In the genomic region with DNA sequence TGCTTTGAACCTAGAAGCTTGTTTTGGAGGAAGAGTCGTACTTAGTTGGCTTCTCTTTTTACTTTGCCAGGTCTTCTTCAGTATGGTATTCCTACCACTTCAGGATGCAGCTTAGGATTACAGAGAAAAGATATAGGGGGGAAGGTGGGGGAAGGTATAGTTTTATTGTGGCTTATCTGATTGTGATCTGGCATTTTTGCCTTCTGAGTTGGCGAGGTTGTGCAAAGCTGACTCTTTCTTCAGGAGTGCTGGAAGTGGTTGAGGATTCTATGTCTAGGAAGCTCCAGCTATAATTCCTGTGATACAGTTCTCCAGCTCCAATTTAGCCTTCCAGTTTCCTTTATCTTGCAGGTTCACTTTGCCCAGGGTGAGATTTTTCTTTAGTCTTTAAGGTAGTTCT, we compare ENCODE assay signal across 10 cellular contexts. TPM values are rescaled to one million over a fixed set of nuclear protein-coding genes. Genes with fewer than 3 reads are reported as not detected.
DNase-seq lines count a peak whose midpoint lies in the region; ATAC-seq, FAIRE-seq and TF ChIP-seq lines count a peak whose summit lies in the region.
"Had no signal": no experiment of that assay in that cellular context is flagged by ENCODE, and none has a peak within 500 bp of the region (broad histone marks: within the 10 kb centered on the region; RNA-seq: fewer than 3 reads in every experiment).

No MANE protein-coding gene starts in this region.

- H3K9ac ChIP-seq in Loucy (ENCODE audit: low read depth, low read length, poor library complexity, severe bottlenecking) (peak overlapping the region; percentile 17), astrocyte (ENCODE audit: low read length) (no peak overlapping the region)

- no peak overlapping the region for H3K27ac ChIP-seq in astrocyte (ENCODE audit: low read depth, low read length)
- H3K27ac ChIP-seq: thyroid gland had no signal

- no peaks in the 10 kb centered on the region for H3K9me2 ChIP-seq in Loucy (replicated peaks; ENCODE audit: low read depth, low read length)

- H3K4me2 ChIP-seq in Loucy (ENCODE audit: low read depth, low read length, poor library complexity, severe bottlenecking), result peak overlapping the region; percentile 51
- H3K4me2 ChIP-seq in astrocyte (ENCODE audit: low read length), result peak overlapping the region; percentile 39

- TF ChIP-seq CTCF in Loucy (conservative IDR thresholded peaks at IDR 0.05; ENCODE audit: low read length) (no peak), astrocyte (IDR thresholded peaks at IDR 0.05; ENCODE audit: insufficient read depth, low read depth, low read length) (no peak), type B pancreatic cell (conservative IDR thresholded peaks at IDR 0.05) (no peak)

- H3F3A ChIP-seq in Loucy (ENCODE audit: low read depth), result no peaks in the 10 kb centered on the region

- DNase-seq in EL (peak; percentile 80), astrocyte (ENCODE audit: low read depth) (peak; percentile 59), HuH-7 (ENCODE audit: low spot score) (no peak), type B pancreatic cell (ENCODE audit: extremely low spot score, unreplicated experiment) (no peak), MV-4-11 (lab: John Stamatoyannopoulos, UW) (no peak)
- no peak for DNase-seq in natural killer cell treated with Interleukin-12 subunit alpha and Interleukin-12 subunit beta and Interleukin-15 and Interleukin-18, amount 100 ng/mL, for 72 hours (ENCODE audit: low spot score)
- DNase-seq: activated CD4-positive, CD25-positive, alpha-beta regulatory T cell treated with anti-CD3 and anti-CD28 coated beads, Interleukin-2, amount 50 U/mL, for 72 hours; stimulated activated CD4-positive, alpha-beta T cell treated with anti-CD3 and anti-CD28 coated beads, Interleukin-1b, Interleukin-23, amount 100 ng/mL, for 48 hours; thyroid gland had no signal

- H3K4me1 Mint-ChIP-seq in astrocyte (ENCODE audit: low read depth, unreplicated experiment), result peaks cover 26% of the 10 kb centered on the region
- peaks cover 50 to 59% of the 10 kb centered on the region in 2 donors for H3K4me1 Mint-ChIP-seq in natural killer cell treated with Interleukin-12 subunit alpha and Interleukin-12 subunit beta and Interleukin-15 and Interleukin-18, amount 100 ng/mL, for 72 hours (ENCODE audit: low read depth in 2 of 2)
- H3K4me1 Mint-ChIP-seq in type B pancreatic cell (ENCODE audit: unreplicated experiment), result peaks cover 10% of the 10 kb centered on the region

- no peak overlapping the region for H3K27ac Mint-ChIP-seq in astrocyte (ENCODE audit: unreplicated experiment)
- H3K27ac Mint-ChIP-seq in natural killer cell treated with Interleukin-12 subunit alpha and Interleukin-12 subunit beta and Interleukin-15 and Interleukin-18, amount 100 ng/mL, for 72 hours, result peak overlapping the region; percentile 86 to 88
- no peak overlapping the region for H3K27ac Mint-ChIP-seq in type B pancreatic cell

- no peaks in the 10 kb centered on the region for H3K27me3 Mint-ChIP-seq in astrocyte (ENCODE audit: low read depth, unreplicated experiment)
- H3K27me3 Mint-ChIP-seq in natural killer cell treated with Interleukin-12 subunit alpha and Interleukin-12 subunit beta and Interleukin-15 and Interleukin-18, amount 100 ng/mL, for 72 hours, result no peaks in the 10 kb centered on the region
- H3K27me3 Mint-ChIP-seq in type B pancreatic cell, result no peaks in the 10 kb centered on the region

- H3K4me3 ChIP-seq in Loucy (ENCODE audit: low read length, poor library complexity, severe bottlenecking) (peak overlapping the region; percentile 38), astrocyte (ENCODE audit: insufficient read depth, low read depth, low read length) (no peak overlapping the region)
- H3K4me3 ChIP-seq: thyroid gland had no signal

- no peak for ATAC-seq in natural killer cell treated with Interleukin-12 subunit alpha and Interleukin-12 subunit beta and Interleukin-15 and Interleukin-18, amount 100 ng/mL, for 72 hours

- H3K9me3 ChIP-seq in Loucy (ENCODE audit: insufficient read depth, low read depth, low read length) (no peaks in the 10 kb centered on the region), astrocyte (ENCODE audit: insufficient read depth, low read depth, low read length) (no peaks in the 10 kb centered on the region)
- H3K9me3 ChIP-seq: thyroid gland had no signal

- FAIRE-seq in astrocyte (lab: Jason Lieb, UNC), result peak; percentile 26

- H3K9me3 Mint-ChIP-seq in astrocyte (ENCODE audit: unreplicated experiment) (no peaks in the 10 kb centered on the region), type B pancreatic cell (no peaks in the 10 kb centered on the region)
- H3K9me3 Mint-ChIP-seq in natural killer cell treated with Interleukin-12 subunit alpha and Interleukin-12 subunit beta and Interleukin-15 and Interleukin-18, amount 100 ng/mL, for 72 hours, result no peaks in the 10 kb centered on the region

- H3K36me3 Mint-ChIP-seq in astrocyte (ENCODE audit: low read depth, unreplicated experiment) (no peaks in the 10 kb centered on the region), type B pancreatic cell (peaks cover 8% of the 10 kb centered on the region)
- H3K36me3 Mint-ChIP-seq in natural killer cell treated with Interleukin-12 subunit alpha and Interleukin-12 subunit beta and Interleukin-15 and Interleukin-18, amount 100 ng/mL, for 72 hours, result peaks cover 23% of the 10 kb centered on the region

- H3K27me3 ChIP-seq in Loucy (ENCODE audit: insufficient read depth, low read length, poor library complexity, severe bottlenecking), result no peaks in the 10 kb centered on the region
- H3K27me3 ChIP-seq in astrocyte (ENCODE audit: insufficient read depth, low read length), result no peaks in the 10 kb centered on the region
- H3K27me3 ChIP-seq: thyroid gland had no signal

- H3K79me2 ChIP-seq in Loucy (ENCODE audit: insufficient read depth, low read length) (peaks cover 93% of the 10 kb centered on the region), astrocyte (ENCODE audit: insufficient read depth, low read length) (peaks cover 96% of the 10 kb centered on the region)

- no peak overlapping the region for H3K4me3 Mint-ChIP-seq in astrocyte (ENCODE audit: unreplicated experiment)
- H3K4me3 Mint-ChIP-seq in natural killer cell treated with Interleukin-12 subunit alpha and Interleukin-12 subunit beta and Interleukin-15 and Interleukin-18, amount 100 ng/mL, for 72 hours, result peak overlapping the region; percentile 83
- H3K4me3 Mint-ChIP-seq in type B pancreatic cell, result no peak overlapping the region

- peaks cover 59% of the 10 kb centered on the region for H4K20me1 ChIP-seq in Loucy (ENCODE audit: insufficient read depth, low read length, poor library complexity, severe bottlenecking)
- H4K20me1 ChIP-seq in astrocyte (ENCODE audit: insufficient read depth, low read length), result peaks cover 25% of the 10 kb centered on the region

- peaks cover 30% of the 10 kb centered on the region for H3K4me1 ChIP-seq in Loucy (ENCODE audit: insufficient read depth, low read length, poor library complexity, severe bottlenecking)
- H3K4me1 ChIP-seq in astrocyte (ENCODE audit: insufficient read depth, low read length), result peaks cover 16% of the 10 kb centered on the region

- no peak overlapping the region for H2AFZ ChIP-seq in Loucy (ENCODE audit: low read length)
- no peak overlapping the region for H2AFZ ChIP-seq in astrocyte (ENCODE audit: low read depth, low read length)

- H3K36me3 ChIP-seq in Loucy (ENCODE audit: insufficient read depth, low read length) (no peaks in the 10 kb centered on the region), astrocyte (ENCODE audit: insufficient read depth, low read length) (no peaks in the 10 kb centered on the region)
- H3K36me3 ChIP-seq: thyroid gland had no signal

RNA-seq across cellular contexts. Expression of a gene that starts 7.0 kb away (rescaled TPM):
- 18.5 and 24.1 TPM in 2 replicates for total RNA-seq in astrocyte
- 100 to 1,000 TPM in 1 of 2 donors, 10 to 100 TPM in 1; 78.2 to 120 TPM for total RNA-seq in natural killer cell treated with Interleukin-12 subunit alpha and Interleukin-12 subunit beta and Interleukin-15 and Interleukin-18, amount 100 ng/mL, for 72 hours
- total RNA-seq in type B pancreatic cell (ENCODE audit: low replicate concordance), result 26.0 and 27.8 TPM in 2 replicates

Comparison
In these comparisons a context has a peak if more than half of its experiments do, and no peak if none do; other contexts are left out.
1. DNase-seq: peak in EL (single experiment) and astrocyte (single experiment); none in natural killer cell treated with Interleukin-12 subunit alpha and Interleukin-12 subunit beta and Interleukin-15 and Interleukin-18, amount 100 ng/mL, for 72 hours (single experiment), HuH-7 (single experiment), type B pancreatic cell (single experiment) and MV-4-11 (single experiment).
2. H3K27ac Mint-ChIP-seq: peak in natural killer cell treated with Interleukin-12 subunit alpha and Interleukin-12 subunit beta and Interleukin-15 and Interleukin-18, amount 100 ng/mL, for 72 hours (2 of 2); none in astrocyte (single experiment) and type B pancreatic cell (single experiment).